7 cellular contexts compared by ENCODE assay signal in genomic region chr14:23299986-23300686, GRCh38. TPM values are rescaled to one million over a fixed set of nuclear protein-coding genes. Genes with fewer than 3 reads are reported as not detected.
DNase-seq lines count a peak whose midpoint lies in the region; ATAC-seq lines count a peak whose summit lies in the region.

No MANE protein-coding gene starts in this region.

- H3K27ac ChIP-seq in HUES6 (ENCODE audit: low read depth, low read length) (no peak overlapping the region), iPS-20b (ENCODE audit: low read length) (no peak overlapping the region)

- H3K9me3 ChIP-seq in HUES6 (ENCODE audit: control insufficient read depth, insufficient read depth, low read depth, low read length) (no peaks in the 10 kb centered on the region), iPS-20b (ENCODE audit: insufficient read depth, low read depth, low read length) (no peaks in the 10 kb centered on the region)

- H3K4me3 ChIP-seq in HUES6 (ENCODE audit: low read depth, low read length) (peak overlapping the region; percentile 95), iPS-20b (ENCODE audit: low read length) (peak overlapping the region; percentile 72)

- H3K4me1 ChIP-seq in HUES6 (ENCODE audit: control insufficient read depth, insufficient read depth, low read length) (peaks cover 13% of the 10 kb centered on the region; the same call in 1 of the 2 replicates), iPS-20b (ENCODE audit: insufficient read depth, low read length) (peaks cover 4% of the 10 kb centered on the region; the same call in 1 of the 2 replicates)

- H3K4me1 Mint-ChIP-seq in activated CD8-positive, alpha-beta T cell treated with anti-CD3 and anti-CD28 coated beads, Interleukin-2, amount 10 ng/mL, durations not matched to agents 7 days and 5 days (ENCODE audit: low read depth), result peaks cover 28% of the 10 kb centered on the region
- H3K4me1 Mint-ChIP-seq in stimulated activated naive CD8-positive, alpha-beta T cell treated with anti-CD3 and anti-CD28 coated beads, Interleukin-15, amount 100 ng/mL, for 72 hours, result peaks cover 52% of the 10 kb centered on the region

- H3K36me3 ChIP-seq in HUES6 (ENCODE audit: control insufficient read depth, insufficient read depth, low read length), result no peaks in the 10 kb centered on the region; the same call in 1 of the 2 replicates
- no peaks in the 10 kb centered on the region for H3K36me3 ChIP-seq in iPS-20b (ENCODE audit: insufficient read depth, low read depth, low read length)

- H3K27ac Mint-ChIP-seq in activated CD8-positive, alpha-beta T cell treated with anti-CD3 and anti-CD28 coated beads, Interleukin-2, amount 10 ng/mL, durations not matched to agents 7 days and 5 days, result peak overlapping the region; percentile 94
- H3K27ac Mint-ChIP-seq in stimulated activated naive CD8-positive, alpha-beta T cell treated with anti-CD3 and anti-CD28 coated beads, Interleukin-15, amount 100 ng/mL, for 72 hours, result peak overlapping the region; percentile 97 to 99

- POLR2A ChIA-PET in activated CD8-positive, alpha-beta T cell treated with anti-CD3 and anti-CD28 coated beads, Interleukin-2, amount 10 ng/mL, durations not matched to agents 7 days and 5 days (lab: Charles Lee), result interaction anchor here (1.1 to 4.6 kb wide), 4 partner anchors 8 to 20 kb away, joined by 3 to 115 read pairs (median 6); partner anchors contain the start of gene PABPN1

- H3K27me3 ChIP-seq in HUES6 (ENCODE audit: control insufficient read depth, insufficient read depth, low read length) (peaks cover 73% of the 10 kb centered on the region), iPS-20b (ENCODE audit: insufficient read depth, low read length) (peaks cover 77% of the 10 kb centered on the region)

- H3K27me3 Mint-ChIP-seq in activated CD8-positive, alpha-beta T cell treated with anti-CD3 and anti-CD28 coated beads, Interleukin-2, amount 10 ng/mL, durations not matched to agents 7 days and 5 days (ENCODE audit: low read depth), result peaks cover 5% of the 10 kb centered on the region
- no peaks in the 10 kb centered on the region for H3K27me3 Mint-ChIP-seq in stimulated activated naive CD8-positive, alpha-beta T cell treated with anti-CD3 and anti-CD28 coated beads, Interleukin-15, amount 100 ng/mL, for 72 hours

- no peak for DNase-seq in activated CD8-positive, alpha-beta T cell treated with anti-CD3 and anti-CD28 coated beads, Interleukin-2, amount 10 ng/mL, durations not matched to agents 7 days and 5 days
- DNase-seq in stimulated activated naive CD8-positive, alpha-beta T cell treated with anti-CD3 and anti-CD28 coated beads, Interleukin-15, amount 100 ng/mL, for 72 hours, result no peak

- H3K9me3 Mint-ChIP-seq in activated CD8-positive, alpha-beta T cell treated with anti-CD3 and anti-CD28 coated beads, Interleukin-2, amount 10 ng/mL, durations not matched to agents 7 days and 5 days (ENCODE audit: insufficient read depth), result no peaks in the 10 kb centered on the region
- H3K9me3 Mint-ChIP-seq in stimulated activated naive CD8-positive, alpha-beta T cell treated with anti-CD3 and anti-CD28 coated beads, Interleukin-15, amount 100 ng/mL, for 72 hours, result no peaks in the 10 kb centered on the region

- H3K9ac ChIP-seq in HUES6 (ENCODE audit: low read length), result peak overlapping the region; percentile 67
- H3K9ac ChIP-seq in iPS-20b (ENCODE audit: low read depth, low read length), result peak overlapping the region; percentile 50; the same call in 1 of the 2 replicates

- H3K36me3 Mint-ChIP-seq in activated CD8-positive, alpha-beta T cell treated with anti-CD3 and anti-CD28 coated beads, Interleukin-2, amount 10 ng/mL, durations not matched to agents 7 days and 5 days (ENCODE audit: low read depth), result peaks cover 28% of the 10 kb centered on the region

- CTCF ChIA-PET in activated CD8-positive, alpha-beta T cell treated with anti-CD3 and anti-CD28 coated beads, Interleukin-2, amount 10 ng/mL, durations not matched to agents 7 days and 5 days (lab: Charles Lee), result interaction anchor here (0.7 to 6.9 kb wide), 16 partner anchors 10 to 258 kb away, joined by 3 to 75 read pairs (median 6); partner anchors contain the start of genes ACIN1, C14orf119, HOMEZ and PABPN1

- no peak for ATAC-seq in activated CD8-positive, alpha-beta T cell treated with anti-CD3 and anti-CD28 coated beads, Interleukin-2, amount 10 ng/mL, durations not matched to agents 7 days and 5 days
- ATAC-seq in stimulated activated naive CD8-positive, alpha-beta T cell treated with anti-CD3 and anti-CD28 coated beads, Interleukin-15, amount 100 ng/mL, for 72 hours, result no peak
- ATAC-seq in GM18861 (IDR thresholded peaks at IDR 0.05; ENCODE audit: unreplicated experiment), result no peak
- ATAC-seq in GM18870 (IDR thresholded peaks at IDR 0.05; ENCODE audit: unreplicated experiment), result no peak
- no peak for ATAC-seq in HG02610 (IDR thresholded peaks at IDR 0.05; ENCODE audit: unreplicated experiment)

- peak overlapping the region; percentile 91 for H3K4me3 Mint-ChIP-seq in activated CD8-positive, alpha-beta T cell treated with anti-CD3 and anti-CD28 coated beads, Interleukin-2, amount 10 ng/mL, durations not matched to agents 7 days and 5 days
- peak overlapping the region; percentile 95 to 98 for H3K4me3 Mint-ChIP-seq in stimulated activated naive CD8-positive, alpha-beta T cell treated with anti-CD3 and anti-CD28 coated beads, Interleukin-15, amount 100 ng/mL, for 72 hours

RNA-seq across cellular contexts. Expression of gene PPP1R3E, which starts 2.5 kb away (rescaled TPM):
- total RNA-seq in activated CD8-positive, alpha-beta T cell treated with anti-CD3 and anti-CD28 coated beads, Interleukin-2, amount 10 ng/mL, durations not matched to agents 7 days and 5 days, result 10 to 100 TPM; 22.6 to 28.3 TPM

RNA-seq across cellular contexts. Expression of gene BCL2L2, which starts 6.5 kb away (rescaled TPM):
- 1 to 10 TPM; 2.2 to 2.9 TPM for total RNA-seq in activated CD8-positive, alpha-beta T cell treated with anti-CD3 and anti-CD28 coated beads, Interleukin-2, amount 10 ng/mL, durations not matched to agents 7 days and 5 days

RNA-seq across cellular contexts. Expression of gene HOMEZ, which starts 14.2 kb away (rescaled TPM):
- 1 to 10 TPM; 7.8 to 9.2 TPM for total RNA-seq in activated CD8-positive, alpha-beta T cell treated with anti-CD3 and anti-CD28 coated beads, Interleukin-2, amount 10 ng/mL, durations not matched to agents 7 days and 5 days

RNA-seq across cellular contexts. Expression of gene PABPN1, which starts 21.1 kb away (rescaled TPM):
- 100 to 1,000 TPM; 200 to 210 TPM for total RNA-seq in activated CD8-positive, alpha-beta T cell treated with anti-CD3 and anti-CD28 coated beads, Interleukin-2, amount 10 ng/mL, durations not matched to agents 7 days and 5 days

RNA-seq across cellular contexts. Expression of gene SLC22A17, which starts 52.6 kb away (rescaled TPM):
- total RNA-seq in activated CD8-positive, alpha-beta T cell treated with anti-CD3 and anti-CD28 coated beads, Interleukin-2, amount 10 ng/mL, durations not matched to agents 7 days and 5 days, result 1 to 10 TPM in 1 of 2 experiments, under 1 TPM in 1; 0.94 to 1.1 TPM
